ENCODE assay signal across 32 cellular contexts in the genomic region with DNA sequence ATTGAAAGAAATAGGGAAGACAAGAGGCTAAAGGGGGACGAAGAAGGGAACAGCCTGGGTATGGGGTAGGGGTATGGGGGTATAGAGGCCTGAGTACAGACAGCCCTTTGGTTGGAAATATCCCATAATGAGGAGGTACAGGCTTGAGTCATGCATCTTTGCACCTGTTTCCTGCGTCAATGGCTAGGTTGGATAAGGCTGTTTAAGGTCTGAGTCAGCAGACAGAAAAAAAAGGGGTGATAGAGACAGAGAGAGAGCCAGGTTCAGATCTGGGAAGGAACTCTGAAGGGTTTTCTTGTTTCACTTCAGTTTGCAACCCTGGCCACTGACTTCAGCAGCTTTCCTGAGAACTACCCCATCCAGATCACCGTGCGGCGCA. TPM values are rescaled to one million over a fixed set of nuclear protein-coding genes. Genes with fewer than 3 reads are reported as not detected.
DNase-seq lines count a peak whose midpoint lies in the region; ATAC-seq, FAIRE-seq and TF ChIP-seq lines count a peak whose summit lies in the region.
"Had no signal": no experiment of that assay in that cellular context is flagged by ENCODE, and none has a peak within 500 bp of the region (broad histone marks: within the 10 kb centered on the region; RNA-seq: fewer than 3 reads in every experiment).

No MANE protein-coding gene starts in this region.

- TF ChIP-seq EP300 in HepG2 (IDR thresholded peaks at IDR 0.05; ENCODE audit: low read depth in 2 of 2, low read length in 2 of 2) = no peak
- no peak for TF ChIP-seq EP300 in HepG2 (CRISPR knock-in tag; IDR thresholded peaks at IDR 0.05; ENCODE audit: borderline replicate concordance)
- TF ChIP-seq EP300 in transverse colon (IDR thresholded peaks at IDR 0.05; ENCODE audit: low read depth) = no peak

- no peak overlapping the region for H2BK20ac ChIP-seq in IMR-90 (ENCODE audit: low read depth, low read length)

- H3K56ac ChIP-seq in IMR-90 (ENCODE audit: extremely low read depth, insufficient read depth, low read length) = no peak overlapping the region

- H3K9ac ChIP-seq in HepG2 (ENCODE audit: insufficient read depth, low read depth, low read length) (no peak overlapping the region), IMR-90 (ENCODE audit: low read depth, low read length) (no peak overlapping the region)

- no peak overlapping the region for H2BK5ac ChIP-seq in IMR-90 (ENCODE audit: low read depth, low read length, poor library complexity, severe bottlenecking)

- H3K14ac ChIP-seq in IMR-90 (replicated peaks; ENCODE audit: low read depth, low read length) = no peak overlapping the region

- H3K4me1 ChIP-seq in HepG2 (ENCODE audit: insufficient read depth, low read length) = no peaks in the 10 kb centered on the region
- no peaks in the 10 kb centered on the region for H3K4me1 ChIP-seq in right lobe of liver
- H3K4me1 ChIP-seq in IMR-90 (ENCODE audit: control insufficient read depth, insufficient read depth, low read length) = peaks cover 36% of the 10 kb centered on the region
- H3K4me1 ChIP-seq in osteoblast (ENCODE audit: insufficient read depth, low read length) = peaks cover 4% of the 10 kb centered on the region
- no peaks in the 10 kb centered on the region for H3K4me1 ChIP-seq in transverse colon

- H4K5ac ChIP-seq in IMR-90 (ENCODE audit: low read depth, low read length) = peak overlapping the region; percentile 11; the same call in 1 of the 2 replicates

- peaks cover 17% of the 10 kb centered on the region for H3K9me1 ChIP-seq in IMR-90 (ENCODE audit: insufficient read depth, low read length)

- in situ Hi-C loops in HepG2 (cut with HindIII; ENCODE audit: extremely low pct_ligation_motif_present, low pct_unique_long_range_greater_than_20kb) (loop anchor here (10.0 kb wide), 1 partner anchor 705 kb away; no protein-coding TSS in a partner anchor), IMR-90 (cut with MboI; ENCODE audit: low sequenced_read_pairs) (loop anchor here (10.0 kb wide), 2 partner anchors 585 to 705 kb away; no protein-coding TSS in a partner anchor), transverse colon (cut with MboI; ENCODE audit: low pct_ligation_motif_present in 1 of 4, low pct_unique_long_range_greater_than_20kb in 1 of 4, low sequenced_read_pairs in 3 of 4) (loop anchor here in 3 of 4 donors (10.0 to 25.0 kb wide), 5 partner anchors 543 to 718 kb away; a partner anchor contains a TSS)

- H2AFZ ChIP-seq in HepG2 (ENCODE audit: low read length) (no peak overlapping the region), IMR-90 (replicated peaks; ENCODE audit: low read length, poor library complexity) (no peak overlapping the region), osteoblast (ENCODE audit: low read length) (no peak overlapping the region)
- H2AFZ ChIP-seq: hepatocyte had no signal

- WGBS in HepG2 (ENCODE audit: low lambda C conversion rate) = 93% methylated on average over 5 of the region's 5 CpGs
- 90% methylated on average over 5 of the region's 5 CpGs for WGBS in right lobe of liver (ENCODE audit: insufficient coverage, low coverage, low lambda C conversion rate, missing lambda C conversion rate)
- 100% methylated on average over 4 of the region's 5 CpGs; no CpG with 5 or more reads in 1 of the 2 experiments for WGBS in IMR-90 (ENCODE audit: extremely low coverage in 2 of 2, insufficient read length in 1 of 2), 2 experiments
- WGBS in transverse colon (ENCODE audit: low coverage in 1 of 2), 2 donors = 93 to 97% methylated on average over 2 to 5 of the region's 5 CpGs

- H4K20me1 ChIP-seq in HepG2 (ENCODE audit: insufficient read depth, low read length) = no peaks in the 10 kb centered on the region
- no peaks in the 10 kb centered on the region; the same call in 1 of the 2 replicates for H4K20me1 ChIP-seq in IMR-90 (ENCODE audit: insufficient read depth, low read length)
- H4K20me1 ChIP-seq in osteoblast (ENCODE audit: insufficient read depth, low read length) = no peaks in the 10 kb centered on the region

- H3K79me2 ChIP-seq in HepG2 (ENCODE audit: insufficient read depth, low read length) (no peaks in the 10 kb centered on the region), osteoblast (ENCODE audit: insufficient read depth, low read length) (no peaks in the 10 kb centered on the region)
- H3K79me2 ChIP-seq: hepatocyte had no signal

- H3K79me1 ChIP-seq in IMR-90 (ENCODE audit: low read depth in 1 of 2, low read length in 2 of 2) = no peaks in the 10 kb centered on the region

- H3K23ac ChIP-seq in IMR-90 (ENCODE audit: low read depth, low read length) = no peak overlapping the region

- H4K91ac ChIP-seq in IMR-90 (ENCODE audit: insufficient read depth, low read depth, low read length) = no peak overlapping the region

- H3K27ac ChIP-seq in HepG2 (ENCODE audit: extremely low read length, insufficient read depth, low read length) = no peak overlapping the region
- no peak overlapping the region for H3K27ac ChIP-seq in right lobe of liver
- peak overlapping the region; percentile 63; the same call in 1 of the 2 replicates for H3K27ac ChIP-seq in IMR-90 (ENCODE audit: insufficient read depth, low read length)
- H3K27ac ChIP-seq in osteoblast (ENCODE audit: low read depth, low read length) = no peak overlapping the region
- no peak overlapping the region for H3K27ac ChIP-seq in transverse colon
- H3K27ac ChIP-seq: C4-2B, hepatocyte, SK-N-MC had no signal

- H3K27me3 ChIP-seq in HepG2 (ENCODE audit: control insufficient read depth in 1 of 2, insufficient read depth in 2 of 2, low read length in 2 of 2) = no peaks in the 10 kb centered on the region
- no peaks in the 10 kb centered on the region for H3K27me3 ChIP-seq in right lobe of liver
- H3K27me3 ChIP-seq in IMR-90 (ENCODE audit: control insufficient read depth, insufficient read depth, low read length) = no peaks in the 10 kb centered on the region
- no peaks in the 10 kb centered on the region for H3K27me3 ChIP-seq in osteoblast (ENCODE audit: insufficient read depth, low read length)
- no peaks in the 10 kb centered on the region for H3K27me3 ChIP-seq in transverse colon
- H3K27me3 ChIP-seq: cardiac muscle cell, hepatocyte, vagina had no signal

- TF ChIP-seq CTCF in HepG2 (CRISPR knock-in tag; IDR thresholded peaks at IDR 0.05) (no peak), right lobe of liver (IDR thresholded peaks at IDR 0.05) (no peak), IMR-90 (conservative IDR thresholded peaks at IDR 0.05; ENCODE audit: low read depth, low read length) (no peak), osteoblast (IDR thresholded peaks at IDR 0.05; ENCODE audit: extremely low read depth, low read depth, low read length) (no peak), transverse colon (IDR thresholded peaks at IDR 0.05) (no peak)

- TF ChIP-seq RAD21 in HepG2 (CRISPR knock-in tag; IDR thresholded peaks at IDR 0.05) (no peak), IMR-90 (IDR thresholded peaks at IDR 0.05; ENCODE audit: low read length) (no peak)

- intact Hi-C loops in HepG2 (cut with micrococcal nuclease; ENCODE audit: unreplicated experiment) (no loop called here), right lobe of liver (cut with DNase I) (loop anchor here (10.0 kb wide), 3 partner anchors 585 to 715 kb away; no protein-coding TSS in a partner anchor), IMR-90 (cut with micrococcal nuclease) (no loop called here), transverse colon (cut with DNase I; ENCODE audit: low total_unique reads) (no loop called here)

- no peak overlapping the region for H3K4ac ChIP-seq in IMR-90 (ENCODE audit: low read depth, low read length)

- H3K36me3 ChIP-seq in HepG2 (replicated peaks in 1 of 2; ENCODE audit: control insufficient read depth in 1 of 2, insufficient read depth in 2 of 2, low read length in 2 of 2) (peaks cover 9 to 35% of the 10 kb centered on the region in 2 experiments), right lobe of liver (peaks cover 0 to 26% (median 8%) of the 10 kb centered on the region in 4 donors), IMR-90 (ENCODE audit: control insufficient read depth, insufficient read depth, low read length) (peaks cover 39% of the 10 kb centered on the region), osteoblast (ENCODE audit: insufficient read depth, low read length) (peaks cover 32% of the 10 kb centered on the region), transverse colon (peaks cover 0 to 12% (median 6%) of the 10 kb centered on the region in 4 donors)

- H3K4me3 ChIP-seq in HepG2 (replicated peaks in 1 of 3; ENCODE audit: insufficient read depth in 1 of 3, low read depth in 2 of 3, low read length in 3 of 3) = no peak overlapping the region
- no peak overlapping the region for H3K4me3 ChIP-seq in right lobe of liver
- H3K4me3 ChIP-seq in IMR-90 (ENCODE audit: insufficient read depth, low read depth, low read length) = no peak overlapping the region
- H3K4me3 ChIP-seq in osteoblast (ENCODE audit: insufficient read depth, low read length) = no peak overlapping the region
- H3K4me3 ChIP-seq in transverse colon = no peak overlapping the region
- H3K4me3 ChIP-seq: cardiac muscle cell, coronary artery, hepatocyte, SK-N-MC, vagina had no signal

- H2BK15ac ChIP-seq in IMR-90 (ENCODE audit: low read depth, low read length) = no peak overlapping the region

- DNase-seq in HepG2 (ENCODE audit: low spot score) (no peak), right lobe of liver (no peak), IMR-90 (peak; percentile 40), dermis blood vessel endothelial cell (peak; percentile 66), osteoblast (ENCODE audit: insufficient read length, low spot score, missing footprints) (peak; percentile 60), LoVo (ENCODE audit: low spot score) (no peak), transverse colon (no peak)
- no peak for DNase-seq in activated CD4-positive, CD25-positive, alpha-beta regulatory T cell (lab: John Stamatoyannopoulos, UW)
- DNase-seq: activated CD4-positive, alpha-beta T cell treated with anti-CD3 and anti-CD28 coated beads for 4 hours; activated T-cell treated with anti-CD3 and anti-CD28 coated beads, Interleukin-2, amount 50 U/mL, for 72 hours; aorta; Calu3; effector memory CD8-positive, alpha-beta T cell; GOT3; left colon; mammary epithelial cell; NCI-H1105; NCI-H187 treated with DMSO at 0.1 percent for 48 hours; NCI-H2171 treated with DMSO at 0.1 percent for 48 hours; NCI-H526 treated with DMSO at 0.1 percent for 48 hours had no signal

- CTCF ChIA-PET in HepG2 (lab: Yijun Ruan, JAX; ENCODE audit: low intra/inter-chr PET ratio, low total read pairs) (no interaction called here), IMR-90 (lab: Yijun Ruan, JAX) (interaction anchor here (0.9 kb wide), 1 partner anchor 11 kb away, joined by 4 read pairs; no protein-coding TSS in a partner anchor)

- peak overlapping the region; percentile 26; the same call in 1 of the 2 replicates for H3K18ac ChIP-seq in IMR-90 (ENCODE audit: low read depth, low read length)

- H3K9me3 ChIP-seq in HepG2 (ENCODE audit: low read length) (no peaks in the 10 kb centered on the region), right lobe of liver (no peaks in the 10 kb centered on the region), IMR-90 (ENCODE audit: control insufficient read depth, insufficient read depth, low read length) (no peaks in the 10 kb centered on the region), osteoblast (ENCODE audit: low read depth, low read length) (no peaks in the 10 kb centered on the region), transverse colon (no peaks in the 10 kb centered on the region)
- H3K9me3 ChIP-seq: vagina had no signal

- no peak for FAIRE-seq in HepG2 (lab: Jason Lieb, UNC)
- FAIRE-seq: frontal cortex, GM12891 had no signal

- no peak overlapping the region for H2AK5ac ChIP-seq in IMR-90 (ENCODE audit: low read depth, low read length)

- no peak for TF ChIP-seq POLR2A in HepG2 (IDR thresholded peaks at IDR 0.05; ENCODE audit: insufficient read depth in 1 of 2, low read depth in 2 of 2, low read length in 2 of 2)
- no peak for TF ChIP-seq POLR2A in right lobe of liver (IDR thresholded peaks at IDR 0.05)
- TF ChIP-seq POLR2A in IMR-90 (IDR thresholded peaks at IDR 0.05; ENCODE audit: low read depth, low read length) = no peak
- TF ChIP-seq POLR2A in transverse colon (IDR thresholded peaks at IDR 0.05) = no peak

- H3K4me2 ChIP-seq in HepG2 (ENCODE audit: low read depth, low read length) (no peak overlapping the region), IMR-90 (ENCODE audit: low read depth, low read length) (no peak overlapping the region; the same call in 1 of the 2 replicates), osteoblast (ENCODE audit: insufficient read depth, low read length) (no peak overlapping the region)
- H3K4me2 ChIP-seq: hepatocyte had no signal

- no peak overlapping the region for H2BK120ac ChIP-seq in IMR-90 (ENCODE audit: low read depth, low read length)

- BruUV-seq in HepG2 (replicated peaks; lab: Mats Ljungman, UMichigan) (no TSS peak), IMR-90 (replicated peaks; lab: Mats Ljungman, UMichigan) (no TSS peak)

- no peak overlapping the region for H2AK9ac ChIP-seq in IMR-90 (replicated peaks; ENCODE audit: low read depth, low read length, poor library complexity)

- no peak for ATAC-seq in HepG2
- no peak for ATAC-seq in right lobe of liver
- ATAC-seq in IMR-90 (ENCODE audit: low read depth) = no peak
- ATAC-seq: effector memory CD8-positive, alpha-beta T cell; left colon had no signal

- dilution Hi-C loops in IMR-90 (cut with HindIII; ENCODE audit: low sequenced_read_pairs, unreplicated experiment) = no loop called here

- POLR2A ChIA-PET in HepG2 (lab: Yijun Ruan, JAX) (interaction anchor here (1.4 kb wide), 1 partner anchor 17 kb away, joined by 4 read pairs; a partner anchor contains a TSS), IMR-90 (lab: Charles Lee; ENCODE audit: unreplicated experiment) (no interaction called here)

- no peak overlapping the region; a peak in 1 of 4 replicates for H4K8ac ChIP-seq in IMR-90 (ENCODE audit: low read depth in 2 of 2, low read length in 2 of 2)

RNA-seq across cellular contexts. Expression of a gene that starts 8.5 kb away (rescaled TPM):
- not detected in 2 replicates for total RNA-seq in HepG2 (2016; rRNA removed; fragmentation: Illumina TruSeq; extraction: Trizol)
- not detected in 2 replicates for total RNA-seq in HepG2 (2016; cell fraction: cytosol; rRNA removed; fragmentation: Illumina TruSeq; extraction: Trizol; ENCODE audit: low read depth)
- total RNA-seq in HepG2 (2016; cell fraction: insoluble cytoplasmic fraction; rRNA removed; fragmentation: Illumina TruSeq; extraction: Trizol) = not detected in 2 replicates
- not detected in 2 replicates for total RNA-seq in HepG2 (2016; cell fraction: membrane; rRNA removed; fragmentation: Illumina TruSeq; extraction: Trizol)
- not detected in 2 replicates for total RNA-seq in HepG2 (2016; cell fraction: nucleus; rRNA removed; fragmentation: Illumina TruSeq; extraction: Trizol)
- not detected in 2 replicates for polyA plus RNA-seq in HepG2 (2011; rRNA removed)
- not detected in 2 replicates for polyA plus RNA-seq in HepG2 (2011; cell fraction: cytosol; rRNA removed)
- not detected in 2 replicates for polyA plus RNA-seq in HepG2 (2011; cell fraction: nucleus; rRNA removed)
- polyA plus RNA-seq in HepG2 (2012) = not detected in 2 replicates
- not detected in 2 replicates for polyA plus RNA-seq in HepG2 (2016; cell fraction: cytosol; fragmentation: Illumina TruSeq; extraction: Trizol; ENCODE audit: low read depth)
- not detected in 2 replicates for polyA plus RNA-seq in HepG2 (2016; cell fraction: insoluble cytoplasmic fraction; fragmentation: Illumina TruSeq; extraction: Trizol; ENCODE audit: low read depth)
- polyA plus RNA-seq in HepG2 (2016; cell fraction: membrane; fragmentation: Illumina TruSeq; extraction: Trizol; ENCODE audit: low read depth) = not detected in 2 replicates
- polyA plus RNA-seq in HepG2 (2016; cell fraction: nucleus; fragmentation: Illumina TruSeq; extraction: Trizol; ENCODE audit: insufficient read depth, low read depth) = not detected in 2 replicates
- not detected in 2 replicates for polyA minus RNA-seq in HepG2 (2011; rRNA and poly(A)+ RNA removed; ENCODE audit: low replicate concordance)
- not detected in 2 replicates for polyA minus RNA-seq in HepG2 (2011; cell fraction: cytosol; rRNA and poly(A)+ RNA removed)
- not detected in 2 replicates for polyA minus RNA-seq in HepG2 (2011; cell fraction: nucleus; rRNA and poly(A)+ RNA removed)
- total RNA-seq in right lobe of liver = not detected
- not detected in 2 replicates for total RNA-seq in IMR-90 (2012; rRNA removed)
- not detected in 2 replicates for polyA plus RNA-seq in IMR-90 (2012; rRNA removed)
- polyA plus RNA-seq in IMR-90 (2012; cell fraction: cytosol; rRNA removed) = not detected in 2 replicates
- polyA plus RNA-seq in IMR-90 (2012; cell fraction: nucleus; rRNA removed; ENCODE audit: low replicate concordance) = not detected in 2 replicates
- total RNA-seq in dermis blood vessel endothelial cell = not detected in 2 replicates
- not detected in 2 replicates for total RNA-seq in osteoblast
- not detected for total RNA-seq in transverse colon
- total RNA-seq: activated CD8-positive, alpha-beta memory T cell treated with anti-CD3 and anti-CD28 coated beads for 36 hours; activated T-cell treated with anti-CD3 and anti-CD28 coated beads, Interleukin-2, amount 50 U/mL, for 72 hours; aorta; Calu3; cardiac muscle cell; Daoy; frontal cortex; hepatocyte; left colon; mammary epithelial cell; mucosa of gallbladder; posterior vena cava; vagina had no signal
- polyA plus RNA-seq: aorta, cardiac muscle cell, hepatocyte, mammary epithelial cell had no signal

RNA-seq across cellular contexts. Expression of a gene that starts 10.3 kb away (rescaled TPM):
- total RNA-seq in HepG2 (2016; rRNA removed; fragmentation: Illumina TruSeq; extraction: Trizol) (12.9 and 13.1 TPM in 2 replicates), right lobe of liver (1 to 10 TPM; 3.9 to 5.5 (median 4.3) TPM), IMR-90 (2012; rRNA removed) (9.7 and 12.7 TPM in 2 replicates), dermis blood vessel endothelial cell (13.7 and 15.8 TPM in 2 replicates), osteoblast (14.8 and 19.7 TPM in 2 replicates), transverse colon (10 to 100 TPM in 1 of 4 donors, 1 to 10 TPM in 3; 5.6 to 60.3 (median 7.8) TPM)
- 4.8 and 5.6 TPM in 2 replicates for total RNA-seq in HepG2 (2016; cell fraction: cytosol; rRNA removed; fragmentation: Illumina TruSeq; extraction: Trizol; ENCODE audit: low read depth)
- total RNA-seq in HepG2 (2016; cell fraction: insoluble cytoplasmic fraction; rRNA removed; fragmentation: Illumina TruSeq; extraction: Trizol) = 11.5 and 13.5 TPM in 2 replicates
- 11.5 and 14.1 TPM in 2 replicates for total RNA-seq in HepG2 (2016; cell fraction: membrane; rRNA removed; fragmentation: Illumina TruSeq; extraction: Trizol)
- total RNA-seq in HepG2 (2016; cell fraction: nucleus; rRNA removed; fragmentation: Illumina TruSeq; extraction: Trizol) = 9.5 and 12.9 TPM in 2 replicates
- polyA plus RNA-seq in HepG2 (2011; rRNA removed) (6.4 and 6.7 TPM in 2 replicates), IMR-90 (2012; rRNA removed) (8.8 and 10.8 TPM in 2 replicates)
- polyA plus RNA-seq in HepG2 (2011; cell fraction: cytosol; rRNA removed) = 5.1 and 5.5 TPM in 2 replicates
- 8.3 and 8.6 TPM in 2 replicates for polyA plus RNA-seq in HepG2 (2011; cell fraction: nucleus; rRNA removed)
- polyA plus RNA-seq in HepG2 (2012) = 3.8 and 4.0 TPM in 2 replicates
- polyA plus RNA-seq in HepG2 (2016; cell fraction: cytosol; fragmentation: Illumina TruSeq; extraction: Trizol; ENCODE audit: low read depth) = 5.2 and 6.5 TPM in 2 replicates
- 11.4 and 12.4 TPM in 2 replicates for polyA plus RNA-seq in HepG2 (2016; cell fraction: insoluble cytoplasmic fraction; fragmentation: Illumina TruSeq; extraction: Trizol; ENCODE audit: low read depth)
- polyA plus RNA-seq in HepG2 (2016; cell fraction: membrane; fragmentation: Illumina TruSeq; extraction: Trizol; ENCODE audit: low read depth) = 9.0 and 10.6 TPM in 2 replicates
- polyA plus RNA-seq in HepG2 (2016; cell fraction: nucleus; fragmentation: Illumina TruSeq; extraction: Trizol; ENCODE audit: insufficient read depth, low read depth) = 14.0 and 15.4 TPM in 2 replicates
- polyA minus RNA-seq in HepG2 (2011; rRNA and poly(A)+ RNA removed; ENCODE audit: low replicate concordance) = 15.5 and 26.7 TPM in 2 replicates
- 1.9 and 2.8 TPM in 2 replicates for polyA minus RNA-seq in HepG2 (2011; cell fraction: cytosol; rRNA and poly(A)+ RNA removed)
- polyA minus RNA-seq in HepG2 (2011; cell fraction: nucleus; rRNA and poly(A)+ RNA removed) = 8.6 and 18.0 TPM in 2 replicates
- polyA plus RNA-seq in IMR-90 (2012; cell fraction: cytosol; rRNA removed) = 8.1 and 11.1 TPM in 2 replicates
- 15.5 and 17.2 TPM in 2 replicates for polyA plus RNA-seq in IMR-90 (2012; cell fraction: nucleus; rRNA removed; ENCODE audit: low replicate concordance)

RNA-seq across cellular contexts. Expression of a gene that starts 12.1 kb away (rescaled TPM):
- total RNA-seq in HepG2 (2016; rRNA removed; fragmentation: Illumina TruSeq; extraction: Trizol) (34.5 and 35.5 TPM in 2 replicates), right lobe of liver (10 to 100 TPM in 1 of 6 experiments, 1 to 10 TPM in 5; 4.9 to 12.3 (median 5.9) TPM), IMR-90 (2012; rRNA removed) (23.7 and 24.4 TPM in 2 replicates), dermis blood vessel endothelial cell (22.6 and 28.0 TPM in 2 replicates), osteoblast (13.3 and 15.6 TPM in 2 replicates), transverse colon (10 to 100 TPM in 1 of 4 donors, 1 to 10 TPM in 3; 4.0 to 13.2 (median 6.9) TPM)
- total RNA-seq in HepG2 (2016; cell fraction: cytosol; rRNA removed; fragmentation: Illumina TruSeq; extraction: Trizol; ENCODE audit: low read depth) = 12.2 and 15.9 TPM in 2 replicates
- 34.4 and 35.7 TPM in 2 replicates for total RNA-seq in HepG2 (2016; cell fraction: insoluble cytoplasmic fraction; rRNA removed; fragmentation: Illumina TruSeq; extraction: Trizol)
- 33.9 and 34.0 TPM in 2 replicates for total RNA-seq in HepG2 (2016; cell fraction: membrane; rRNA removed; fragmentation: Illumina TruSeq; extraction: Trizol)
- total RNA-seq in HepG2 (2016; cell fraction: nucleus; rRNA removed; fragmentation: Illumina TruSeq; extraction: Trizol) = 26.0 and 29.5 TPM in 2 replicates
- polyA plus RNA-seq in HepG2 (2011; rRNA removed) (20.3 and 21.4 TPM in 2 replicates), IMR-90 (2012; rRNA removed) (18.0 and 18.6 TPM in 2 replicates)
- polyA plus RNA-seq in HepG2 (2011; cell fraction: cytosol; rRNA removed) = 19.2 and 31.0 TPM in 2 replicates
- polyA plus RNA-seq in HepG2 (2011; cell fraction: nucleus; rRNA removed) = 35.5 and 44.1 TPM in 2 replicates
- polyA plus RNA-seq in HepG2 (2012) = 14.4 and 16.4 TPM in 2 replicates
- 15.8 and 16.0 TPM in 2 replicates for polyA plus RNA-seq in HepG2 (2016; cell fraction: cytosol; fragmentation: Illumina TruSeq; extraction: Trizol; ENCODE audit: low read depth)
- 26.7 and 34.4 TPM in 2 replicates for polyA plus RNA-seq in HepG2 (2016; cell fraction: insoluble cytoplasmic fraction; fragmentation: Illumina TruSeq; extraction: Trizol; ENCODE audit: low read depth)
- 26.4 and 28.3 TPM in 2 replicates for polyA plus RNA-seq in HepG2 (2016; cell fraction: membrane; fragmentation: Illumina TruSeq; extraction: Trizol; ENCODE audit: low read depth)
- polyA plus RNA-seq in HepG2 (2016; cell fraction: nucleus; fragmentation: Illumina TruSeq; extraction: Trizol; ENCODE audit: insufficient read depth, low read depth) = 31.3 and 31.9 TPM in 2 replicates
- 41.5 and 66.5 TPM in 2 replicates for polyA minus RNA-seq in HepG2 (2011; rRNA and poly(A)+ RNA removed; ENCODE audit: low replicate concordance)
- 15.8 and 17.7 TPM in 2 replicates for polyA minus RNA-seq in HepG2 (2011; cell fraction: cytosol; rRNA and poly(A)+ RNA removed)
- polyA minus RNA-seq in HepG2 (2011; cell fraction: nucleus; rRNA and poly(A)+ RNA removed) = 23.1 and 26.3 TPM in 2 replicates
- 17.3 and 19.2 TPM in 2 replicates for polyA plus RNA-seq in IMR-90 (2012; cell fraction: cytosol; rRNA removed)
- polyA plus RNA-seq in IMR-90 (2012; cell fraction: nucleus; rRNA removed; ENCODE audit: low replicate concordance) = 19.9 and 38.3 TPM in 2 replicates

RNA-seq across cellular contexts. Expression of a gene that starts 17.7 kb away (rescaled TPM):
- not detected in 2 replicates for total RNA-seq in HepG2 (2016; rRNA removed; fragmentation: Illumina TruSeq; extraction: Trizol)
- total RNA-seq in HepG2 (2016; cell fraction: cytosol; rRNA removed; fragmentation: Illumina TruSeq; extraction: Trizol; ENCODE audit: low read depth) = not detected in 2 replicates
- 0.02 TPM in 1 of 2 replicates, not detected in the other for total RNA-seq in HepG2 (2016; cell fraction: insoluble cytoplasmic fraction; rRNA removed; fragmentation: Illumina TruSeq; extraction: Trizol)
- total RNA-seq in HepG2 (2016; cell fraction: membrane; rRNA removed; fragmentation: Illumina TruSeq; extraction: Trizol) = not detected in 2 replicates
- total RNA-seq in HepG2 (2016; cell fraction: nucleus; rRNA removed; fragmentation: Illumina TruSeq; extraction: Trizol) = not detected in 2 replicates
- polyA plus RNA-seq in HepG2 (2011; rRNA removed) = 0.01 TPM in 1 of 2 replicates, not detected in the other
- polyA plus RNA-seq in HepG2 (2011; cell fraction: cytosol; rRNA removed) = not detected in 2 replicates
- not detected in 2 replicates for polyA plus RNA-seq in HepG2 (2011; cell fraction: nucleus; rRNA removed)
- not detected in 2 replicates for polyA plus RNA-seq in HepG2 (2012)
- polyA plus RNA-seq in HepG2 (2016; cell fraction: cytosol; fragmentation: Illumina TruSeq; extraction: Trizol; ENCODE audit: low read depth) = not detected in 2 replicates
- polyA plus RNA-seq in HepG2 (2016; cell fraction: insoluble cytoplasmic fraction; fragmentation: Illumina TruSeq; extraction: Trizol; ENCODE audit: low read depth) = not detected in 2 replicates
- not detected in 2 replicates for polyA plus RNA-seq in HepG2 (2016; cell fraction: membrane; fragmentation: Illumina TruSeq; extraction: Trizol; ENCODE audit: low read depth)
- polyA plus RNA-seq in HepG2 (2016; cell fraction: nucleus; fragmentation: Illumina TruSeq; extraction: Trizol; ENCODE audit: insufficient read depth, low read depth) = not detected in 2 replicates
- 0.02 TPM in 1 of 2 replicates, not detected in the other for polyA minus RNA-seq in HepG2 (2011; rRNA and poly(A)+ RNA removed; ENCODE audit: low replicate concordance)
- polyA minus RNA-seq in HepG2 (2011; cell fraction: cytosol; rRNA and poly(A)+ RNA removed) = not detected in 2 replicates
- not detected in 2 replicates for polyA minus RNA-seq in HepG2 (2011; cell fraction: nucleus; rRNA and poly(A)+ RNA removed)
- under 1 TPM in 2 of 6 experiments, not detected in 4; 0.07 to 0.19 TPM for total RNA-seq in right lobe of liver
- total RNA-seq in IMR-90 (2012; rRNA removed) = not detected in 2 replicates
- not detected in 2 replicates for polyA plus RNA-seq in IMR-90 (2012; rRNA removed)
- polyA plus RNA-seq in IMR-90 (2012; cell fraction: cytosol; rRNA removed) = not detected in 2 replicates
- not detected in 2 replicates for polyA plus RNA-seq in IMR-90 (2012; cell fraction: nucleus; rRNA removed; ENCODE audit: low replicate concordance)
- total RNA-seq in dermis blood vessel endothelial cell = not detected in 2 replicates
- not detected in 2 replicates for total RNA-seq in osteoblast
- total RNA-seq in transverse colon = under 1 TPM in 1 of 4 donors, not detected in 3; 0.14 TPM
- total RNA-seq: activated CD8-positive, alpha-beta memory T cell treated with anti-CD3 and anti-CD28 coated beads for 36 hours; aorta; Calu3; Daoy; hepatocyte; left colon; posterior vena cava; vagina had no signal
- polyA plus RNA-seq: hepatocyte had no signal

Comparison
In these comparisons a context has a peak if more than half of its experiments do, and no peak if none do; other contexts are left out.
1. intact Hi-C loops: an anchor here in right lobe of liver (10.0 kb wide); none called in HepG2, IMR-90 and transverse colon.
2. DNase-seq: peak in IMR-90 (single experiment), dermis blood vessel endothelial cell (single experiment) and osteoblast (single experiment); none in HepG2 (single experiment), right lobe of liver (0 of 3), activated CD4-positive, CD25-positive, alpha-beta regulatory T cell (0 of 4), LoVo (single experiment) and transverse colon (single experiment).